Comparison of ENCODE assay signal across 9 cellular contexts in the genomic region with DNA sequence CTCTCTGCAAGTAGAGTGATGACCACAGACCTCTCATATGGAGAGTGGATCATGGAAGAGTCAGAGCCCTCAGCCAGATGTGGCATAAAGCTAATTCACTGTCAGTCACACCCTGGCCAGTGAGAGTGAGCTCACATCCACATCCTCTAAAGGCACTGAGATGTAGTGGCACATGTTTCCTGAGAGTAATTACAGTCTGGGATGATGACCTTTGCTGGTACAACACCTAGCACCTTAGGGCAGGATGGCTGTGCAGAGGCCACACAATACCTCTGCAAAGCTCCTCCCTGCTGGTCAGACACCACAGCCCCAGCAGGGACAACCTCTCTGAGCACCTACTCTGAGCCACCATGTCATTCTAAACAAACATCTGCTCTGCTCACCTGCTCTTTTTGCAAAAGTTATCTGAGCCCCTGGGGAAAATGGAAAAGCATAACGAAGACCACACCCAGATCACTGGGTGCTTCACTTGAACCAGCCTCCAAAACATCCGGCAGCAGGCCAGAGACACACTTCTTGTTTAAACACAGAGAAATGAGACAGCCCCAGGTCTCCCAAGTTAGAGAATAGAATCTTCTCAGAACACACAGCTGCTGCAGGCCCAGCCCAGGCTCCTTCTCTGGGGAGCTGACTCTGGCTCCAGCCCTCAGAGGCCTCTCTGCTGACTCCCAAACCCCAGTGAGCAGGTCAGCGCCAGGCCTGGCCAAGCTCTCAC. TPM values are rescaled to one million over a fixed set of nuclear protein-coding genes. Genes with fewer than 3 reads are reported as not detected.
DNase-seq lines count a peak whose midpoint lies in the region; ATAC-seq and TF ChIP-seq lines count a peak whose summit lies in the region.
"Had no signal": no experiment of that assay in that cellular context is flagged by ENCODE, and none has a peak within 500 bp of the region (broad histone marks: within the 10 kb centered on the region; RNA-seq: fewer than 3 reads in every experiment).

No MANE protein-coding gene starts in this region.

- H3K4me3 ChIP-seq in testis, result no peak overlapping the region

- no peak for TF ChIP-seq CTCF in testis (IDR thresholded peaks at IDR 0.05)

- DNase-seq in activated effector memory CD4-positive, alpha-beta T cell treated with Interleukin-2 at 50 U/mL for 16 hours, result peak; percentile 8
- no peak for DNase-seq in activated effector memory CD4-positive, alpha-beta T cell treated with anti-CD3 and anti-CD28 coated beads, Interleukin-2, amount 50 U/mL, for 16 hours
- DNase-seq in NAMALWA (ENCODE audit: low spot score), result peak; percentile 52
- peak; percentile 38 for DNase-seq in activated naive CD8-positive, alpha-beta T cell treated with anti-CD3 and anti-CD28 coated beads for 36 hours
- DNase-seq in testis, result peak; percentile 47
- DNase-seq in amygdala (lab: John Stamatoyannopoulos, UW), result no peak

- peaks cover 10% of the 10 kb centered on the region for H3K36me3 Mint-ChIP-seq in activated naive CD8-positive, alpha-beta T cell treated with anti-CD3 and anti-CD28 coated beads for 36 hours
- H3K36me3 Mint-ChIP-seq: CD14-positive monocyte had no signal

- TF ChIP-seq POLR2A in testis (IDR thresholded peaks at IDR 0.05), result no peak

- H3K4me3 Mint-ChIP-seq in activated naive CD8-positive, alpha-beta T cell treated with anti-CD3 and anti-CD28 coated beads for 36 hours, result peak overlapping the region; percentile 33
- H3K4me3 Mint-ChIP-seq: CD14-positive monocyte had no signal

- no peaks in the 10 kb centered on the region for H3K9me3 ChIP-seq in testis

- ATAC-seq in HG03457 (IDR thresholded peaks at IDR 0.05; ENCODE audit: unreplicated experiment) (no peak), GM21423 (IDR thresholded peaks at IDR 0.05; ENCODE audit: unreplicated experiment) (no peak)

- H3K4me1 ChIP-seq in testis, result peaks cover 18% of the 10 kb centered on the region

- H3K9me3 Mint-ChIP-seq in activated naive CD8-positive, alpha-beta T cell treated with anti-CD3 and anti-CD28 coated beads for 36 hours, result no peaks in the 10 kb centered on the region
- H3K9me3 Mint-ChIP-seq: CD14-positive monocyte had no signal

- H3K27ac Mint-ChIP-seq in activated naive CD8-positive, alpha-beta T cell treated with anti-CD3 and anti-CD28 coated beads for 36 hours, result peak overlapping the region; percentile 88

- H3K27me3 Mint-ChIP-seq in activated naive CD8-positive, alpha-beta T cell treated with anti-CD3 and anti-CD28 coated beads for 36 hours, result no peaks in the 10 kb centered on the region

- no peaks in the 10 kb centered on the region for H3K36me3 ChIP-seq in testis (ENCODE audit: low read depth, missing control alignments)

- H3K4me1 Mint-ChIP-seq in activated naive CD8-positive, alpha-beta T cell treated with anti-CD3 and anti-CD28 coated beads for 36 hours, result peaks cover 61% of the 10 kb centered on the region

- no peaks in the 10 kb centered on the region for H3K27me3 ChIP-seq in testis

- intact Hi-C loops in testis (cut with DNase I; ENCODE audit: low total_unique reads), result no loop called here

- 48 to 70% methylated on average over 3 of the region's 3 CpGs for WGBS in testis, 2 donors

- H3K27ac ChIP-seq in testis, result peak overlapping the region in 1 of 2 donors; percentile 45

RNA-seq across cellular contexts. Expression of gene PITPNM2, which starts 30.3 kb away (rescaled TPM):
- 10 to 100 TPM; 13.1 to 13.2 TPM for total RNA-seq in activated naive CD8-positive, alpha-beta T cell treated with anti-CD3 and anti-CD28 coated beads for 36 hours
- total RNA-seq in testis, result 10 to 100 TPM; 25.3 to 38.3 TPM
- polyA plus RNA-seq in testis (ENCODE audit: insufficient read depth, low read depth, low replicate concordance), result 24.2 TPM

Comparison
In these comparisons a context has a peak if more than half of its experiments do, and no peak if none do; other contexts are left out.
1. DNase-seq: peak in activated effector memory CD4-positive, alpha-beta T cell treated with Interleukin-2 at 50 U/mL for 16 hours (single experiment), NAMALWA (single experiment), activated naive CD8-positive, alpha-beta T cell treated with anti-CD3 and anti-CD28 coated beads for 36 hours (single experiment) and testis (single experiment); none in activated effector memory CD4-positive, alpha-beta T cell treated with anti-CD3 and anti-CD28 coated beads, Interleukin-2, amount 50 U/mL, for 16 hours (single experiment) and amygdala (0 of 56).